1 cellular context compared by ENCODE assay signal in genomic region chr7:101201695-101202602, GRCh38.
A peak's percentile ranks its signal among the peaks of the same experiment; 100 is the strongest.
TF ChIP-seq lines count a peak whose summit lies in the region.

No MANE protein-coding gene starts in this region.

TF ChIP-seq in HepG2, 621 proteins besides CTCF, POLR2A, EP300 and RAD21 (continued from another document and continues in another):
- TF ChIP-seq ZNF639 (CRISPR knock-in tag; conservative IDR thresholded peaks at IDR 0.05) (no peak), MAX (IDR thresholded peaks at IDR 0.05) (peak; percentile 17; the same call in 1 of the 2 replicates), ARID4A (CRISPR knock-in tag; IDR thresholded peaks at IDR 0.05; ENCODE audit: borderline replicate concordance) (peak; percentile 79; the same call in 1 of the 2 replicates), ZNF446 (CRISPR knock-in tag; IDR thresholded peaks at IDR 0.05) (peak; percentile 87; the same call in 1 of the 2 replicates), NR2F6 (IDR thresholded peaks at IDR 0.05) (no peak), NR2F6 (CRISPR knock-in tag; IDR thresholded peaks at IDR 0.05) (peak; percentile 42; the same call in 1 of the 2 replicates), ZZZ3 (CRISPR knock-in tag; IDR thresholded peaks at IDR 0.05; ENCODE audit: borderline replicate concordance) (0 out of 2 replicates have a peak, but pooled peaks have one; percentile 24), GATAD1 (CRISPR knock-in tag; IDR thresholded peaks at IDR 0.05) (no peak), RNF219 (CRISPR knock-in tag; IDR thresholded peaks at IDR 0.05) (no peak), ZBTB21 (CRISPR knock-in tag; IDR thresholded peaks at IDR 0.05) (no peak), WIZ (CRISPR knock-in tag; IDR thresholded peaks at IDR 0.05) (0 out of 2 replicates have a peak, but pooled peaks have one; percentile 61), SP1 (IDR thresholded peaks at IDR 0.05) (no peak), SP1 (CRISPR knock-in tag; IDR thresholded peaks at IDR 0.05) (peak; percentile 6; the same call in 1 of the 2 replicates), SIN3A (IDR thresholded peaks at IDR 0.05; ENCODE audit: borderline replicate concordance, low read depth, low read length) (no peak), SOX5 (CRISPR knock-in tag; IDR thresholded peaks at IDR 0.05; ENCODE audit: borderline replicate concordance) (peak; percentile 13; the same call in 1 of the 2 replicates), ZNF180 (CRISPR knock-in tag; IDR thresholded peaks at IDR 0.05; ENCODE audit: borderline replicate concordance, low read depth) (no peak), MAZ (IDR thresholded peaks at IDR 0.05; ENCODE audit: borderline replicate concordance, low read depth, low read length) (no peak), MAZ (CRISPR knock-in tag; IDR thresholded peaks at IDR 0.05; ENCODE audit: low read depth) (peak; percentile 54), HNF1A (IDR thresholded peaks at IDR 0.05; ENCODE audit: low read depth) (no peak), HNF1A (CRISPR knock-in tag; IDR thresholded peaks at IDR 0.05; ENCODE audit: borderline replicate concordance) (no peak), ZNF235 (CRISPR knock-in tag; IDR thresholded peaks at IDR 0.05; ENCODE audit: borderline replicate concordance) (peak; percentile 75; the same call in 1 of the 2 replicates), ZNF629 (CRISPR knock-in tag; conservative IDR thresholded peaks at IDR 0.05) (peak; percentile 4; the same call in 1 of the 2 replicates), PRMT3 (CRISPR knock-in tag; IDR thresholded peaks at IDR 0.05; ENCODE audit: borderline replicate concordance, low read depth) (no peak), MYNN (CRISPR knock-in tag; IDR thresholded peaks at IDR 0.05; ENCODE audit: low read depth) (no peak), U2AF2 (IDR thresholded peaks at IDR 0.05; ENCODE audit: low read depth, low read length) (no peak), ZNF720 (CRISPR knock-in tag; IDR thresholded peaks at IDR 0.05) (no peak), ZFP62 (CRISPR knock-in tag; IDR thresholded peaks at IDR 0.05) (no peak), STAG1 (CRISPR knock-in tag; IDR thresholded peaks at IDR 0.05) (no peak; the same call in 1 of the 2 replicates), NFATC3 (CRISPR knock-in tag; IDR thresholded peaks at IDR 0.05) (no peak), ZFP36 (IDR thresholded peaks at IDR 0.05; ENCODE audit: borderline replicate concordance, low read depth, low read length, partially characterized antibody) (no peak), MEIS2 (CRISPR knock-in tag; IDR thresholded peaks at IDR 0.05) (no peak; the same call in 1 of the 2 replicates), CREB1 (IDR thresholded peaks at IDR 0.05) (no peak), CREB1 (CRISPR knock-in tag; IDR thresholded peaks at IDR 0.05) (no peak), ZNF292 (CRISPR knock-in tag; IDR thresholded peaks at IDR 0.05; ENCODE audit: borderline replicate concordance, low read depth) (no peak; the same call in 1 of the 2 replicates), TGIF2 (CRISPR knock-in tag; IDR thresholded peaks at IDR 0.05) (no peak), CENPBD1 (CRISPR knock-in tag; IDR thresholded peaks at IDR 0.05; ENCODE audit: borderline replicate concordance, low read depth) (no peak), ZNF761 (CRISPR knock-in tag; conservative IDR thresholded peaks at IDR 0.05) (0 out of 2 replicates have a peak, but pooled peaks have one; percentile 45), E2F1 (CRISPR knock-in tag; IDR thresholded peaks at IDR 0.05) (peak; percentile 37), BCL6 (CRISPR knock-in tag; IDR thresholded peaks at IDR 0.05) (peak; percentile 15; the same call in 1 of the 2 replicates), KLF6 (CRISPR knock-in tag; IDR thresholded peaks at IDR 0.05) (peak; percentile 48; the same call in 1 of the 2 replicates), ZNF317 (CRISPR knock-in tag; IDR thresholded peaks at IDR 0.05) (no peak), POLR2AphosphoS5 (IDR thresholded peaks at IDR 0.05; ENCODE audit: low read depth, low read length) (peak; percentile 52; the same call in 1 of the 2 replicates), ZNF367 (CRISPR knock-in tag; IDR thresholded peaks at IDR 0.05; ENCODE audit: borderline replicate concordance) (no peak), KDM5B (CRISPR knock-in tag; IDR thresholded peaks at IDR 0.05; ENCODE audit: borderline replicate concordance) (peak; percentile 79), ZNF800 (CRISPR knock-in tag; IDR thresholded peaks at IDR 0.05) (peak; percentile 67; the same call in 1 of the 2 replicates), ZSCAN25 (CRISPR knock-in tag; IDR thresholded peaks at IDR 0.05) (0 out of 2 replicates have a peak, but pooled peaks have one; percentile 24), STAT6 (CRISPR knock-in tag; IDR thresholded peaks at IDR 0.05; ENCODE audit: borderline replicate concordance) (no peak; the same call in 1 of the 2 replicates), MED13 (CRISPR knock-in tag; IDR thresholded peaks at IDR 0.05) (peak; percentile 78; the same call in 1 of the 2 replicates)
